ENCODE assay signal across 14 cellular contexts in the genomic region with DNA sequence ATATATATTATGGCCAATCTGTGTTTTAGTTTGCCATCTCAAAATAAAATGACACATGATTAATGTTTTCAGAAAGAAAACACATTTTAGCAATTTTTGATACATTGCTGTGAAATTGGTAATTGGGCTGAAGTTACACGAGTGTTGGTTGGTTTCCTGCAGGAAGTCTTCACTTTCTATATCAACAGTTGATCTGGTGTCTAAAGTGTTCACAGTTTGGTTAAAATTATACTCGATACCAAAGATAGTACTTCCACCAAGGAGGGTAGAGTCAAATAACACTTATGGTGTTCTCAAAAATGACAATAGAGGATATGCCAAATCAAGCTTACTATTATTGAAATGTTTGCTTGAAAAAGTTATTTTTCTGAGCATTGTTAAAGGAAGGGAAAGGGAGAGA.
DNase-seq lines count a peak whose midpoint lies in the region; ATAC-seq and TF ChIP-seq lines count a peak whose summit lies in the region.
"Had no signal": no experiment of that assay in that cellular context is flagged by ENCODE, and none has a peak within 500 bp of the region (broad histone marks: within the 10 kb centered on the region; RNA-seq: fewer than 3 reads in every experiment).

No MANE protein-coding gene starts in this region.

- CTCF ChIA-PET in OCI-LY7 (lab: Charles Lee; ENCODE audit: unreplicated experiment) = no interaction called here

- POLR2A ChIA-PET in OCI-LY7 (lab: Charles Lee) = interaction anchor here (0.6 to 1.5 kb wide), 3 partner anchors 10 to 36 kb away, joined by 3 to 8 read pairs (median 4); no protein-coding TSS in a partner anchor

- H3K4me3 ChIP-seq in BLaER1 (no peak overlapping the region), OCI-LY7 (ENCODE audit: low read depth, low read length, poor library complexity, severe bottlenecking) (no peak overlapping the region)
- H3K4me3 ChIP-seq: SK-N-MC had no signal

- H3K27me3 ChIP-seq in BLaER1 = no peaks in the 10 kb centered on the region

- BruUV-seq in OCI-LY7 (replicated peaks; lab: Mats Ljungman, UMichigan) = no TSS peak

- no peaks in the 10 kb centered on the region for H3K9me2 ChIP-seq in OCI-LY7 (ENCODE audit: insufficient read depth, low read length)

- H4K20me1 ChIP-seq in BLaER1 = no peaks in the 10 kb centered on the region
- no peaks in the 10 kb centered on the region for H4K20me1 ChIP-seq in OCI-LY7 (ENCODE audit: insufficient read depth, low read length)

- no peak overlapping the region for H3K9ac ChIP-seq in BLaER1

- H3K9me3 ChIP-seq in BLaER1 (peaks cover 15% of the 10 kb centered on the region), OCI-LY7 (ENCODE audit: low read length) (peaks cover 17% of the 10 kb centered on the region)

- H3K4me1 ChIP-seq in BLaER1 = peaks cover 23% of the 10 kb centered on the region
- peaks cover 10% of the 10 kb centered on the region for H3K4me1 ChIP-seq in OCI-LY7 (ENCODE audit: insufficient read depth, low read length, poor library complexity, severe bottlenecking)

- ATAC-seq in GM18870 (IDR thresholded peaks at IDR 0.05; ENCODE audit: unreplicated experiment) (peak; percentile 82), HG02623 (IDR thresholded peaks at IDR 0.05; ENCODE audit: unreplicated experiment) (peak; percentile 67)
- ATAC-seq in activated CD4-positive, CD25-positive, alpha-beta regulatory T cell treated with anti-CD3 and anti-CD28 coated beads, Interleukin-2, amount 50 U/mL, for 24 hours = no peak

- peak overlapping the region; percentile 40 for H3K4me2 ChIP-seq in BLaER1
- peak overlapping the region; percentile 31; the same call in 1 of the 2 replicates for H3K4me2 ChIP-seq in OCI-LY7 (ENCODE audit: low read length)

- no peak overlapping the region for H3K27ac ChIP-seq in BLaER1
- H3K27ac ChIP-seq in OCI-LY7 (ENCODE audit: low read depth, low read length, poor library complexity, severe bottlenecking) = no peak overlapping the region
- H3K27ac ChIP-seq: epithelial cell of prostate, SK-N-MC had no signal

- TF ChIP-seq CTCF in OCI-LY7 (conservative IDR thresholded peaks at IDR 0.05; ENCODE audit: low read length) = no peak

- H3K36me3 ChIP-seq in BLaER1 (no peaks in the 10 kb centered on the region), OCI-LY7 (ENCODE audit: insufficient read depth, low read length) (peaks cover 5% of the 10 kb centered on the region; the same call in 1 of the 2 replicates)

- intact Hi-C loops in OCI-LY7 (cut with micrococcal nuclease; ENCODE audit: unreplicated experiment) (no loop called here), posterior vena cava (cut with DNase I) (no loop called here)

- H2AFZ ChIP-seq in OCI-LY7 (ENCODE audit: low read length) = no peak overlapping the region

- no peaks in the 10 kb centered on the region for H3K79me2 ChIP-seq in OCI-LY7 (ENCODE audit: insufficient read depth, low read depth, low read length)

- DNase-seq in OCI-LY7 (ENCODE audit: low spot score) (no peak), NCI-H1417 (lab: John Stamatoyannopoulos, UW) (no peak), posterior vena cava (ENCODE audit: low spot score) (no peak), NCI-H128 (lab: John Stamatoyannopoulos, UW; ENCODE audit: unreplicated experiment) (no peak)
- DNase-seq: activated effector memory CD4-positive, alpha-beta T cell treated with anti-CD3 and anti-CD28 coated beads, Interleukin-2, amount 50 U/mL, for 16 hours; HCEC 1CT; head of caudate nucleus; NCI-H2107 had no signal

Comparison
In these comparisons a context has a peak if more than half of its experiments do, and no peak if none do; other contexts are left out.
1. ATAC-seq: peak in GM18870 (single experiment) and HG02623 (single experiment); none in activated CD4-positive, CD25-positive, alpha-beta regulatory T cell treated with anti-CD3 and anti-CD28 coated beads, Interleukin-2, amount 50 U/mL, for 24 hours (0 of 2).